ENCODE assay signal across 8 cellular contexts in genomic region chr17:32349854-32350661, GRCh38. TPM values are rescaled to one million over a fixed set of nuclear protein-coding genes. Genes with fewer than 3 reads are reported as not detected.
DNase-seq lines count a peak whose midpoint lies in the region; ATAC-seq and TF ChIP-seq lines count a peak whose summit lies in the region.

Gene ZNF207 (plus strand): TSS chr17:32350157. CDS start chr17:32350286, 129 bp downstream.

- in situ Hi-C loops in GM13977 (cut with MboI; ENCODE audit: low pct_unique_long_range_greater_than_20kb, low sequenced_read_pairs, unreplicated experiment), result no loop called here

- intact Hi-C loops in left ventricle myocardium superior (cut with micrococcal nuclease), result no loop called here
- intact Hi-C loops in prostate gland (cut with DNase I), result no loop called here

- ATAC-seq in HG02885 (IDR thresholded peaks at IDR 0.05; ENCODE audit: poor library complexity, unreplicated experiment) (peak; percentile 96), left ventricle myocardium superior (peak; percentile 99)

- WGBS in prostate gland, result under 1% methylated on average over 47 of the region's 47 CpGs
- under 1% methylated on average over 47 of the region's 47 CpGs for WGBS in urinary bladder

- DNase-seq in GM13977 (ENCODE audit: low spot score) (peak; percentile 91), NCI-H187 (lab: John Stamatoyannopoulos, UW) (peak; percentile 90 to 92), T-helper 2 cell (peak; percentile 82 to 97 (median 92)), left ventricle myocardium superior (peak; percentile 95), prostate gland (ENCODE audit: low spot score) (peak; percentile 95)

- H3K27ac ChIP-seq in angular gyrus (ENCODE audit: low read depth, low read length) (peak within 1 kb of the TSS; percentile 98), prostate gland (peak within 1 kb of the TSS; percentile 89 to 99), urinary bladder (ENCODE audit: low read depth) (peak within 1 kb of the TSS; percentile 98)

- TF ChIP-seq CTCF in GM13977 (IDR thresholded peaks at IDR 0.05; ENCODE audit: extremely low read depth, insufficient read depth, missing control alignments) (no peak), prostate gland (IDR thresholded peaks at IDR 0.05) (peak in 1 of 4 experiments; percentile 14)

- peak; percentile 93 for TF ChIP-seq POLR2A in prostate gland (IDR thresholded peaks at IDR 0.05)

- H3K9me3 ChIP-seq in prostate gland, result no peaks in the 10 kb centered on the region

- H3K4me3 ChIP-seq in prostate gland, result peak within 1 kb of the TSS; percentile 55 to 95
- H3K4me3 ChIP-seq in urinary bladder (ENCODE audit: low read depth, low read length), result peak within 1 kb of the TSS; percentile 88

- H3K27me3 ChIP-seq in prostate gland (replicated peaks; ENCODE audit: insufficient read depth), result no peaks in the 10 kb centered on the region

- H3K4me1 ChIP-seq in prostate gland (replicated peaks) (peaks cover 7% of the 10 kb centered on the region), urinary bladder (ENCODE audit: insufficient read depth) (peaks cover 2% of the 10 kb centered on the region)

- no peaks in the 10 kb centered on the region for H3K36me3 ChIP-seq in prostate gland
- no peaks in the 10 kb centered on the region for H3K36me3 ChIP-seq in urinary bladder (ENCODE audit: insufficient read depth)

RNA-seq across cellular contexts. Expression of gene ZNF207, which starts in this region (rescaled TPM):
- total RNA-seq in left ventricle myocardium superior (54.9 TPM), prostate gland (100 to 1,000 TPM in 1 of 2 donors, 10 to 100 TPM in 1; 91.3 to 168 TPM), urinary bladder (241 TPM)
- 82.0 TPM for polyA plus RNA-seq in urinary bladder

Comparison
In these comparisons a context has a peak if more than half of its experiments do, and no peak if none do; other contexts are left out.
1. Peak in every context shown above with its lines: DNase-seq, ATAC-seq, H3K4me3 ChIP-seq and H3K27ac ChIP-seq.